Comparison of ENCODE assay signal across 9 cellular contexts in genomic region chr18:59927246-59927825, GRCh38. TPM values are rescaled to one million over a fixed set of nuclear protein-coding genes. Genes with fewer than 3 reads are reported as not detected.
DNase-seq lines count a peak whose midpoint lies in the region; ATAC-seq and TF ChIP-seq lines count a peak whose summit lies in the region.
"Had no signal": no experiment of that assay in that cellular context is flagged by ENCODE, and none has a peak within 500 bp of the region (broad histone marks: within the 10 kb centered on the region; RNA-seq: fewer than 3 reads in every experiment).

No MANE protein-coding gene starts in this region.

- H3K9me3 ChIP-seq in Peyer's patch (no peaks in the 10 kb centered on the region), HAP-1 (no peaks in the 10 kb centered on the region)
- H3K9me3 ChIP-seq: gastrocnemius medialis had no signal

- H3K4me1 ChIP-seq in Peyer's patch (no peaks in the 10 kb centered on the region), HAP-1 (no peaks in the 10 kb centered on the region)

- DNase-seq in GM10266 (ENCODE audit: extremely low spot score) (peak; percentile 51), dermis blood vessel endothelial cell (peak; percentile 65), NCI-H524 treated with DMSO at 0.1 percent for 48 hours (lab: John Stamatoyannopoulos, UW) (no peak), Peyer's patch (no peak), anterior cingulate cortex (lab: John Stamatoyannopoulos, UW) (no peak), HAP-1 (ENCODE audit: low spot score in 2 of 2) (no peak)
- DNase-seq: gastrocnemius medialis had no signal

- TF ChIP-seq POLR2A in Peyer's patch (IDR thresholded peaks at IDR 0.05), result no peak

- H3K36me3 ChIP-seq in Peyer's patch (no peaks in the 10 kb centered on the region), HAP-1 (replicated peaks) (no peaks in the 10 kb centered on the region)
- H3K36me3 ChIP-seq: gastrocnemius medialis had no signal

- H3K27me3 ChIP-seq in Peyer's patch (no peaks in the 10 kb centered on the region), HAP-1 (ENCODE audit: low read depth) (no peaks in the 10 kb centered on the region)
- H3K27me3 ChIP-seq: gastrocnemius medialis had no signal

- in situ Hi-C loops in HAP-1 (cut with MboI; ENCODE audit: low sequenced_read_pairs), result no loop called here

- H3K4me3 ChIP-seq in Peyer's patch (no peak overlapping the region), HAP-1 (no peak overlapping the region)
- H3K4me3 ChIP-seq: gastrocnemius medialis had no signal

- ATAC-seq in GM19395 (IDR thresholded peaks at IDR 0.05; ENCODE audit: unreplicated experiment) (peak; percentile 83), HG03159 (IDR thresholded peaks at IDR 0.05; ENCODE audit: unreplicated experiment) (peak; percentile 60)
- ATAC-seq: gastrocnemius medialis had no signal

- TF ChIP-seq CTCF in GM10266 (IDR thresholded peaks at IDR 0.05; ENCODE audit: control insufficient read depth, insufficient read depth, low read depth, missing control alignments), result no peak
- TF ChIP-seq CTCF in Peyer's patch (IDR thresholded peaks at IDR 0.05), result no peak

- H3K27ac ChIP-seq in Peyer's patch, result no peak overlapping the region
- H3K27ac ChIP-seq: gastrocnemius medialis had no signal

RNA-seq across cellular contexts. Expression of gene PMAIP1, which starts 27.5 kb away (rescaled TPM):
- total RNA-seq in dermis blood vessel endothelial cell (11.7 and 14.3 TPM in 2 replicates), Peyer's patch (1 to 10 TPM in 2 of 4 donors, under 1 TPM in 1, not detected in 1; 0.94 to 2.5 (median 1.4) TPM)

Comparison
In these comparisons a context has a peak if more than half of its experiments do, and no peak if none do; other contexts are left out.
1. DNase-seq: peak in GM10266 (single experiment) and dermis blood vessel endothelial cell (single experiment); none in NCI-H524 treated with DMSO at 0.1 percent for 48 hours (single experiment), Peyer's patch (0 of 3), anterior cingulate cortex (0 of 58) and HAP-1 (0 of 2).